11 cellular contexts compared by ENCODE assay signal in the genomic region with DNA sequence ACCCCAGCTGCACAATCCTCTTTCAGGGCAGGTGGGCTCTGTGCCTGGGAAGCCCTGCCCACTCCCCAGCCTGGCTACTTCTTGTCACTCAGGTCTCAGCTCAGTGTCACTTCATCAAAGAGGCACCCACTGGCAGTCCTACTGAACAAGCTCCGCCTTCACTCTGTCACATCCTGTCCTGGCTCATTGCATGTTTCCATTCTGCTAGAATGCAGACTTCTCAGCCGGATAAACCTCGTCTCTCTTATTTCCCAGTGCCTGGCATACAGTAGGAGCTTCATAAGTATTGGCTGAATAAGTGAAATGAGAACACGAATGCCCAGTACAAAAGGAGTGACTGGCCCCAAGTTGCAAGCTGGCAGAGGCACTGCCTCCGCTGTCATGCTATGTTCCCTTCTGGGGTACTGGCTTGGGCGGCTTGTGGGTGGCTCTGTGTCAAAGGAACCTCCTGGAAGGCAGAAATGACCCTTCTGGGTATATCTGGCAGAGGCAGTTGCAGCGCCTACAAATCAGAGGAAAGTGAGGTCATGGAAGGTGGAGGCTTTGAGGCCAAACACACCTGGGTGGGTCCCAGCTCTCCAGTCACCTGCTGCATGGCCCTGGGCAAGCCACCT.
DNase-seq lines count a peak whose midpoint lies in the region; ATAC-seq and TF ChIP-seq lines count a peak whose summit lies in the region.
"Had no signal": no experiment of that assay in that cellular context is flagged by ENCODE, and none has a peak within 500 bp of the region (broad histone marks: within the 10 kb centered on the region; RNA-seq: fewer than 3 reads in every experiment).

No MANE protein-coding gene starts in this region.

- H3K4me1 ChIP-seq in thyroid gland = peaks cover 41 to 53% of the 10 kb centered on the region in 2 donors

- H3K27me3 Mint-ChIP-seq in activated T-cell treated with anti-CD3 and anti-CD28 coated beads, Interleukin-2, amount 50 U/mL, for 4 hours (ENCODE audit: low read depth) = no peaks in the 10 kb centered on the region

- no peak overlapping the region for H3K27ac Mint-ChIP-seq in stimulated activated effector memory CD8-positive, alpha-beta T cell treated with anti-CD3 and anti-CD28 coated beads, Interleukin-12 subunit alpha, Interleukin-12 subunit beta, amount 100 ng/mL, for 72 hours

- no peaks in the 10 kb centered on the region for H3K36me3 Mint-ChIP-seq in activated T-cell treated with anti-CD3 and anti-CD28 coated beads, Interleukin-2, amount 50 U/mL, for 4 hours (ENCODE audit: insufficient read depth)
- no peaks in the 10 kb centered on the region for H3K36me3 Mint-ChIP-seq in stimulated activated effector memory CD8-positive, alpha-beta T cell treated with anti-CD3 and anti-CD28 coated beads, Interleukin-12 subunit alpha, Interleukin-12 subunit beta, amount 100 ng/mL, for 72 hours

- H3K9me3 Mint-ChIP-seq in activated T-cell treated with anti-CD3 and anti-CD28 coated beads, Interleukin-2, amount 50 U/mL, for 4 hours = no peaks in the 10 kb centered on the region
- H3K9me3 Mint-ChIP-seq in stimulated activated effector memory CD8-positive, alpha-beta T cell treated with anti-CD3 and anti-CD28 coated beads, Interleukin-12 subunit alpha, Interleukin-12 subunit beta, amount 100 ng/mL, for 72 hours = no peaks in the 10 kb centered on the region

- 74 to 75% methylated on average over 7 of the region's 7 CpGs for WGBS in thyroid gland, 2 donors

- H3K27me3 ChIP-seq in thyroid gland = no peaks in the 10 kb centered on the region

- H3K4me3 Mint-ChIP-seq in activated T-cell treated with anti-CD3 and anti-CD28 coated beads, Interleukin-2, amount 50 U/mL, for 4 hours = no peak overlapping the region
- no peak overlapping the region for H3K4me3 Mint-ChIP-seq in stimulated activated effector memory CD8-positive, alpha-beta T cell treated with anti-CD3 and anti-CD28 coated beads, Interleukin-12 subunit alpha, Interleukin-12 subunit beta, amount 100 ng/mL, for 72 hours

- TF ChIP-seq POLR2A in thyroid gland (IDR thresholded peaks at IDR 0.05) = no peak

- H3K36me3 ChIP-seq in thyroid gland = no peaks in the 10 kb centered on the region

- TF ChIP-seq CTCF in thyroid gland (IDR thresholded peaks at IDR 0.05) = no peak

- H3K4me1 Mint-ChIP-seq in activated T-cell treated with anti-CD3 and anti-CD28 coated beads, Interleukin-2, amount 50 U/mL, for 4 hours (ENCODE audit: low read depth) = peaks cover 4% of the 10 kb centered on the region
- no peaks in the 10 kb centered on the region for H3K4me1 Mint-ChIP-seq in stimulated activated effector memory CD8-positive, alpha-beta T cell treated with anti-CD3 and anti-CD28 coated beads, Interleukin-12 subunit alpha, Interleukin-12 subunit beta, amount 100 ng/mL, for 72 hours

- no peak for DNase-seq in activated T-cell treated with anti-CD3 and anti-CD28 coated beads, Interleukin-2, amount 50 U/mL, for 4 hours
- DNase-seq in activated T-cell treated with anti-CD3 and anti-CD28 coated beads for 4 hours = no peak
- peak; percentile 35 for DNase-seq in medulla oblongata (ENCODE audit: extremely low spot score)
- peak; percentile 56 to 57 for DNase-seq in thyroid gland
- DNase-seq in DMS79 (lab: John Stamatoyannopoulos, UW) = no peak
- DNase-seq in activated CD4-positive, CD25-positive, alpha-beta regulatory T cell (lab: John Stamatoyannopoulos, UW) = no peak
- DNase-seq in stimulated activated effector memory CD8-positive, alpha-beta T cell treated with anti-CD3 and anti-CD28 coated beads, Interleukin-12 subunit alpha, Interleukin-12 subunit beta, amount 100 ng/mL, for 72 hours (ENCODE audit: low spot score in 2 of 2) = no peak
- DNase-seq: NCI-H524, T-helper 9 cell had no signal

- peak overlapping the region; percentile 84 for H3K27ac ChIP-seq in angular gyrus (ENCODE audit: low read depth, low read length)
- peak overlapping the region; percentile 90 to 94 (median 91) for H3K27ac ChIP-seq in thyroid gland

- intact Hi-C loops in thyroid gland (cut with DNase I) = no loop called here

- no peaks in the 10 kb centered on the region for H3K9me3 ChIP-seq in thyroid gland

- no peak overlapping the region for H3K4me3 ChIP-seq in thyroid gland (replicated peaks in 1 of 3)
- H3K4me3 ChIP-seq: K562 had no signal

- peak; percentile 21 to 46 for ATAC-seq in activated T-cell treated with anti-CD3 and anti-CD28 coated beads, Interleukin-2, amount 50 U/mL, for 4 hours
- ATAC-seq in stimulated activated effector memory CD8-positive, alpha-beta T cell treated with anti-CD3 and anti-CD28 coated beads, Interleukin-12 subunit alpha, Interleukin-12 subunit beta, amount 100 ng/mL, for 72 hours = no peak

Comparison
In these comparisons a context has a peak if more than half of its experiments do, and no peak if none do; other contexts are left out.
1. DNase-seq: peak in medulla oblongata (single experiment) and thyroid gland (2 of 2); none in activated T-cell treated with anti-CD3 and anti-CD28 coated beads, Interleukin-2, amount 50 U/mL, for 4 hours (single experiment), activated T-cell treated with anti-CD3 and anti-CD28 coated beads for 4 hours (single experiment), DMS79 (single experiment), activated CD4-positive, CD25-positive, alpha-beta regulatory T cell (0 of 4) and stimulated activated effector memory CD8-positive, alpha-beta T cell treated with anti-CD3 and anti-CD28 coated beads, Interleukin-12 subunit alpha, Interleukin-12 subunit beta, amount 100 ng/mL, for 72 hours (0 of 2).